In the genomic region with DNA sequence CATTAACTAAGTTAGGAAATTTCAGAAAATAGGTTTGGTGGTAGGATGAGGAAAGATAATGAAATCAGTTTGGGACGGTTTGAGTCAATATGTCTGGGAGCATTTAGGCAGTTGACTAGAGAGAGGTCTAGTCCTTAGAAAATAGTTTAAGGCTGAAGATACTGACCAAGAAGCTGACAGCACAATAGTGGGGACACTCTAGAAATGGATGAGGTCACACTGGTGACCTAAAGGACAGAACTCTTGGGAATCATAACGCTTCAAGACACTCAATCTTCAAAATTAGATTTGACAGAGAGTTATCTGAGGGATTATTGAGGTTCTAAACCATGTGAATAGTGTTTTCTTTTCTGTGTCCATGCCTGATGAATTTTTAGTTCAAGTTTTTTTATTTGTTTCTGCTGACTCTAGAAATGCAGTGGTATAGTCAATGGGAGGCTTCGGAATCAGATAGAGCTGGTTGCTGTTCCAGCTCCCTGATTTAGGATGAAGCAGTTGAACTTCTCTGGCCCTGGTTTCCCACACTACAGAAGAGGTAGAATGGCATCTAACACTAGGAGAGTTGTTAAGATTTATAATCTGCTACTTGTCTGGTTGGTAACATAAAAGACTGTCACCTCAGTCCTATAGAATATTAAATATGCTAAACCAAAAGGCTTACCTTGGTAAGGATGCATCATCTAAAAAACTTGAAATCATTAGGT, we compare ENCODE assay signal across 20 cellular contexts.
"Had no signal": no experiment of that assay in that cellular context is flagged by ENCODE, and none has a peak within 500 bp of the region (broad histone marks: within the 10 kb centered on the region; RNA-seq: fewer than 3 reads in every experiment).

No MANE protein-coding gene starts in this region.

- H3K4me3 Mint-ChIP-seq: effector memory CD8-positive, alpha-beta T cell; immature natural killer cell; natural killer cell treated with Interleukin-12 subunit alpha and Interleukin-12 subunit beta and Interleukin-15 and Interleukin-18, amount 100 ng/mL, for 72 hours; neural progenitor cell; stimulated activated memory B cell treated with anti-CD40 and anti-IgM and Interleukin-4, amounts not matched to agents 10 μg/mL and 1 μg/mL and 100 μg/mL, for 72 hours; type B pancreatic cell had no signal

- ATAC-seq: effector memory CD8-positive, alpha-beta T cell; left ventricle myocardium superior; lower lobe of right lung; natural killer cell treated with Interleukin-12 subunit alpha and Interleukin-12 subunit beta and Interleukin-15 and Interleukin-18, amount 100 ng/mL, for 72 hours; stimulated activated memory B cell treated with anti-CD40 and anti-IgM and Interleukin-4, amounts not matched to agents 10 μg/mL and 1 μg/mL and 100 μg/mL, for 72 hours; stimulated activated naive CD8-positive, alpha-beta T cell treated with anti-CD3 and anti-CD28 coated beads, Interleukin-15, Interleukin-2, amounts not matched to agents 100 U/mL and 50 U/mL, for 24 hours had no signal

- DNase-seq: cortex of kidney; effector memory CD8-positive, alpha-beta T cell; immature natural killer cell; islet precursor cell; kidney glomerular epithelial cell; left ventricle myocardium superior; lower lobe of right lung; sigmoid colon; spleen; stimulated activated CD4-positive, alpha-beta T cell treated with anti-CD3 and anti-CD28 coated beads, Interleukin-4, amount 100 ng/mL, for 4 hours; stimulated activated naive CD8-positive, alpha-beta T cell treated with anti-CD3 and anti-CD28 coated beads, Interleukin-15, Interleukin-2, amounts not matched to agents 100 U/mL and 50 U/mL, for 24 hours; substantia nigra; testis; tibial artery had no signal

- H3K9me3 ChIP-seq: lower lobe of right lung, sigmoid colon, spleen, testis, tibial artery had no signal

- H3K27me3 ChIP-seq: neural progenitor cell, sigmoid colon, spleen, testis, tibial artery had no signal

- H3K27me3 Mint-ChIP-seq: effector memory CD8-positive, alpha-beta T cell; natural killer cell treated with Interleukin-12 subunit alpha and Interleukin-12 subunit beta and Interleukin-15 and Interleukin-18, amount 100 ng/mL, for 72 hours; progenitor cell of endocrine pancreas; stimulated activated memory B cell treated with anti-CD40 and anti-IgM and Interleukin-4, amounts not matched to agents 10 μg/mL and 1 μg/mL and 100 μg/mL, for 72 hours had no signal

- H3K4me1 ChIP-seq: parathyroid adenoma, testis had no signal

- H3K27ac Mint-ChIP-seq: natural killer cell treated with Interleukin-12 subunit alpha and Interleukin-12 subunit beta and Interleukin-15 and Interleukin-18, amount 100 ng/mL, for 72 hours; neural progenitor cell; progenitor cell of endocrine pancreas; type B pancreatic cell had no signal

- H3K4me3 ChIP-seq: lower lobe of right lung, neural progenitor cell, sigmoid colon, spleen, testis, tibial artery had no signal

- H3K27ac ChIP-seq: lower lobe of right lung, neural progenitor cell, parathyroid adenoma, sigmoid colon, spleen, testis had no signal

- H3K9me3 Mint-ChIP-seq: effector memory CD8-positive, alpha-beta T cell; immature natural killer cell; natural killer cell treated with Interleukin-12 subunit alpha and Interleukin-12 subunit beta and Interleukin-15 and Interleukin-18, amount 100 ng/mL, for 72 hours; neural progenitor cell; stimulated activated memory B cell treated with anti-CD40 and anti-IgM and Interleukin-4, amounts not matched to agents 10 μg/mL and 1 μg/mL and 100 μg/mL, for 72 hours; type B pancreatic cell had no signal
